Comparison of ENCODE assay signal across 9 cellular contexts in genomic region chr22:19287076-19287724, GRCh38.
DNase-seq lines count a peak whose midpoint lies in the region; ATAC-seq and FAIRE-seq lines count a peak whose summit lies in the region.
"Had no signal": no experiment of that assay in that cellular context is flagged by ENCODE, and none has a peak within 500 bp of the region (broad histone marks: within the 10 kb centered on the region; RNA-seq: fewer than 3 reads in every experiment).

No MANE protein-coding gene starts in this region.

- ATAC-seq in GM18909 (IDR thresholded peaks at IDR 0.05; ENCODE audit: poor library complexity, unreplicated experiment) = no peak
- ATAC-seq: activated T-cell treated with anti-CD3 and anti-CD28 coated beads, Interleukin-2, amount 50 U/mL, for 72 hours had no signal

- no peak overlapping the region for H3K27ac ChIP-seq in substantia nigra (ENCODE audit: low read depth, low read length, poor library complexity, severe bottlenecking)

- no peak for FAIRE-seq in RCC 7860 (lab: Jason Lieb, UNC)

- DNase-seq in COLO668 (lab: John Stamatoyannopoulos, UW; ENCODE audit: unreplicated experiment) (peak; percentile 72), NCI-H1092 treated with DMSO at 0.1 percent for 48 hours (lab: John Stamatoyannopoulos, UW) (peak; percentile 94), RCC 7860 (ENCODE audit: low spot score) (peak; percentile 13), iris pigment epithelial cell (ENCODE audit: low read depth) (peak; percentile 71), 8988T (no peak), hippocampal formation (lab: John Stamatoyannopoulos, UW) (no peak), substantia nigra (lab: John Stamatoyannopoulos, UW) (no peak)
- DNase-seq: activated T-cell treated with anti-CD3 and anti-CD28 coated beads, Interleukin-2, amount 50 U/mL, for 72 hours had no signal

Comparison
In these comparisons a context has a peak if more than half of its experiments do, and no peak if none do; other contexts are left out.
1. DNase-seq: peak in COLO668 (single experiment), NCI-H1092 treated with DMSO at 0.1 percent for 48 hours (single experiment), RCC 7860 (single experiment) and iris pigment epithelial cell (single experiment); none in 8988T (single experiment), hippocampal formation (0 of 2) and substantia nigra (0 of 49).